ENCODE assay signal across 24 cellular contexts in genomic region chr9:114083693-114084092, GRCh38. TPM values are rescaled to one million over a fixed set of nuclear protein-coding genes. Genes with fewer than 3 reads are reported as not detected.
"Had no signal": no experiment of that assay in that cellular context is flagged by ENCODE, and none has a peak within 500 bp of the region (broad histone marks: within the 10 kb centered on the region; RNA-seq: fewer than 3 reads in every experiment).

No MANE protein-coding gene starts in this region.

- H3K27me3 Mint-ChIP-seq: activated naive CD8-positive, alpha-beta T cell treated with anti-CD3 and anti-CD28 coated beads for 36 hours; stimulated activated naive CD8-positive, alpha-beta T cell treated with anti-CD3 and anti-CD28 coated beads, Interleukin-15, Interleukin-2, amounts not matched to agents 100 ng/mL and 50 ng/mL, for 24 hours had no signal

- H3K4me3 ChIP-seq: esophagus squamous epithelium, gastroesophageal sphincter, spleen, thyroid gland had no signal

- DNase-seq: activated CD4-positive, alpha-beta T cell treated with anti-CD3 and anti-CD28 coated beads for 4 hours; activated CD4-positive, alpha-beta T cell treated with anti-CD3 and anti-CD28 coated beads, Interleukin-2, amount 50 U/mL, for 48 hours; activated CD4-positive, CD25-positive, alpha-beta regulatory T cell; activated naive CD8-positive, alpha-beta T cell treated with anti-CD3 and anti-CD28 coated beads for 36 hours; activated T-cell treated with anti-CD3 and anti-CD28 coated beads, Interleukin-2, amount 50 U/mL, for 1 hour; esophagus squamous epithelium; hypothalamus; left ventricle myocardium superior; mammary epithelial cell; retina; spleen; stimulated activated CD4-positive, alpha-beta T cell treated with anti-CD3 and anti-CD28 coated beads, Interleukin-4, amount 100 ng/mL, for 4 hours; substantia nigra; T-helper 1 cell had no signal

- H3K27me3 ChIP-seq: thyroid gland had no signal

- H3K4me3 Mint-ChIP-seq: activated naive CD8-positive, alpha-beta T cell treated with anti-CD3 and anti-CD28 coated beads for 36 hours; central memory CD8-positive, alpha-beta T cell; natural killer cell treated with Interleukin-12 subunit alpha and Interleukin-12 subunit beta and Interleukin-15 and Interleukin-18, amount 100 ng/mL, for 72 hours; stimulated activated naive CD8-positive, alpha-beta T cell treated with anti-CD3 and anti-CD28 coated beads, Interleukin-15, Interleukin-2, amounts not matched to agents 100 ng/mL and 50 ng/mL, for 24 hours had no signal

- H3K4me1 ChIP-seq: thyroid gland had no signal

- FAIRE-seq: astrocyte, colon, TTC549 had no signal

- H3K27ac ChIP-seq: esophagus squamous epithelium, gastroesophageal sphincter, spleen, thyroid gland had no signal

- H3K36me3 ChIP-seq: esophagus squamous epithelium, gastroesophageal sphincter, spleen, thyroid gland had no signal

- H3K27ac Mint-ChIP-seq: activated naive CD8-positive, alpha-beta T cell treated with anti-CD3 and anti-CD28 coated beads for 36 hours; natural killer cell treated with Interleukin-12 subunit alpha and Interleukin-12 subunit beta and Interleukin-15 and Interleukin-18, amount 100 ng/mL, for 72 hours; stimulated activated naive CD8-positive, alpha-beta T cell treated with anti-CD3 and anti-CD28 coated beads, Interleukin-15, Interleukin-2, amounts not matched to agents 100 ng/mL and 50 ng/mL, for 24 hours had no signal

- H3K9me3 Mint-ChIP-seq: activated naive CD8-positive, alpha-beta T cell treated with anti-CD3 and anti-CD28 coated beads for 36 hours; central memory CD8-positive, alpha-beta T cell; natural killer cell treated with Interleukin-12 subunit alpha and Interleukin-12 subunit beta and Interleukin-15 and Interleukin-18, amount 100 ng/mL, for 72 hours; stimulated activated naive CD8-positive, alpha-beta T cell treated with anti-CD3 and anti-CD28 coated beads, Interleukin-15, Interleukin-2, amounts not matched to agents 100 ng/mL and 50 ng/mL, for 24 hours had no signal

- H3K4me1 Mint-ChIP-seq: activated naive CD8-positive, alpha-beta T cell treated with anti-CD3 and anti-CD28 coated beads for 36 hours; central memory CD8-positive, alpha-beta T cell had no signal

- ATAC-seq: gastroesophageal sphincter; left ventricle myocardium superior; natural killer cell treated with Interleukin-12 subunit alpha and Interleukin-12 subunit beta and Interleukin-15 and Interleukin-18, amount 100 ng/mL, for 72 hours had no signal

- H3K9me3 ChIP-seq: esophagus squamous epithelium, gastroesophageal sphincter, spleen, thyroid gland had no signal

- H3K36me3 Mint-ChIP-seq: activated naive CD8-positive, alpha-beta T cell treated with anti-CD3 and anti-CD28 coated beads for 36 hours; natural killer cell treated with Interleukin-12 subunit alpha and Interleukin-12 subunit beta and Interleukin-15 and Interleukin-18, amount 100 ng/mL, for 72 hours had no signal

RNA-seq across cellular contexts. Expression of gene AMBP, which starts 5.6 kb away (rescaled TPM):
- total RNA-seq: activated naive CD8-positive, alpha-beta T cell treated with anti-CD3 and anti-CD28 coated beads for 36 hours; astrocyte; dermis microvascular lymphatic vessel endothelial cell; gastroesophageal sphincter; left ventricle myocardium superior; mammary epithelial cell; natural killer cell treated with Interleukin-12 subunit alpha and Interleukin-12 subunit beta and Interleukin-15 and Interleukin-18, amount 100 ng/mL, for 72 hours; urinary bladder had no signal
- polyA plus RNA-seq: mammary epithelial cell had no signal

RNA-seq across cellular contexts. Expression of gene KIF12, which starts 15.4 kb away (rescaled TPM):
- total RNA-seq: activated naive CD8-positive, alpha-beta T cell treated with anti-CD3 and anti-CD28 coated beads for 36 hours; dermis microvascular lymphatic vessel endothelial cell; gastroesophageal sphincter; left ventricle myocardium superior; natural killer cell treated with Interleukin-12 subunit alpha and Interleukin-12 subunit beta and Interleukin-15 and Interleukin-18, amount 100 ng/mL, for 72 hours had no signal
